8 cellular contexts compared by ENCODE assay signal in the genomic region with DNA sequence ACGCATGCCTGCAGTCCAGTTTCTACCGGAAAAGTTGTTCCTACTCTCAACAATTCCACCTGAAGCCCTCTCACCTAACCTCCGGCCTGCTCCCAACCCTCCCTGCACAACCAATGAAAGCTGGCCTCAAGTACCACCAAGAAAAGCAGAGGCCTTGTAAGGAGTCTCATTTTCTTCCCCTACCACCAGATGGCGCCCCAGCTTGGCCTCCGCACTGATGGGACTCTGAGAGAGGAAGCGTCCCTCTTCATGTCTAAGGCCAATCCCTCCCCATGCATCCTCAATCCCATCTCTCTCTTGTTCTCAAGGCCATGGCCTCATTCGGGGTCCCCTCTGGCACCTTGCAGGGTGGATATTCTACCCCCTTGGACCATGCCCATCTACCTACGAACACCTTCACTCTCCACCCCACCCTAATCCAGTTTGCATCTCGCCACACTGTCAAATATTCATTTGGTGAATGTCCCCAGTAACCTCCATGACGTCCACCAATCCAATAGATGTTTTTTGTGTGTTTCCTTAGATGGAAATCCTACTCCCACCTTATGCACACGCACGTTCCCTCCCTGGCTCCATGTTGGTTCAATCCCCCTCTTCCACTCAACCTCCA.
DNase-seq lines count a peak whose midpoint lies in the region; ATAC-seq and TF ChIP-seq lines count a peak whose summit lies in the region.

No MANE protein-coding gene starts in this region.

- peaks cover 6% of the 10 kb centered on the region for H3K27me3 Mint-ChIP-seq in activated CD4-positive, alpha-beta memory T cell treated with anti-CD3 and anti-CD28 coated beads for 36 hours

- no peaks in the 10 kb centered on the region for H3K9me3 Mint-ChIP-seq in activated CD4-positive, alpha-beta memory T cell treated with anti-CD3 and anti-CD28 coated beads for 36 hours

- H3K27ac ChIP-seq in neural cell (ENCODE audit: low read length) (no peak overlapping the region), suprapubic skin (no peak overlapping the region)

- POLR2A ChIA-PET in activated CD4-positive, alpha-beta memory T cell treated with anti-CD3 and anti-CD28 coated beads for 36 hours (lab: Charles Lee), result no interaction called here

- H3K27me3 ChIP-seq in neural cell (ENCODE audit: insufficient read depth, low read depth, low read length), result no peaks in the 10 kb centered on the region
- peaks cover 5% of the 10 kb centered on the region for H3K27me3 ChIP-seq in suprapubic skin

- H3F3A ChIP-seq in neural cell (ENCODE audit: insufficient read depth, low read length, poor library complexity, severe bottlenecking), result no peaks in the 10 kb centered on the region

- H2AFZ ChIP-seq in neural cell (ENCODE audit: low read depth, low read length), result no peak overlapping the region

- WGBS in suprapubic skin, result 65% methylated on average over 12 of the region's 12 CpGs

- no peaks in the 10 kb centered on the region for H3K9me2 ChIP-seq in neural cell (ENCODE audit: insufficient read depth, low read length)

- CTCF ChIA-PET in activated CD4-positive, alpha-beta memory T cell treated with anti-CD3 and anti-CD28 coated beads for 36 hours (lab: Charles Lee), result interaction anchor here (0.5 to 1.7 kb wide), 12 partner anchors 9 to 1440 kb away, joined by 3 to 9 read pairs (median 4); no protein-coding TSS in a partner anchor

- H3K9me3 ChIP-seq in neural cell (ENCODE audit: low read length) (no peaks in the 10 kb centered on the region), suprapubic skin (no peaks in the 10 kb centered on the region)

- TF ChIP-seq RAD21 in neural cell (conservative IDR thresholded peaks at IDR 0.05), result peak; percentile 22

- H3K36me3 ChIP-seq in neural cell (ENCODE audit: insufficient read depth, low read length), result no peaks in the 10 kb centered on the region
- no peaks in the 10 kb centered on the region for H3K36me3 ChIP-seq in suprapubic skin

- H4K20me1 ChIP-seq in neural cell (ENCODE audit: insufficient read depth), result no peaks in the 10 kb centered on the region

- H3K4me1 Mint-ChIP-seq in activated CD4-positive, alpha-beta memory T cell treated with anti-CD3 and anti-CD28 coated beads for 36 hours (ENCODE audit: low read depth), result no peaks in the 10 kb centered on the region

- no peaks in the 10 kb centered on the region for H3K36me3 Mint-ChIP-seq in activated CD4-positive, alpha-beta memory T cell treated with anti-CD3 and anti-CD28 coated beads for 36 hours

- no peak overlapping the region for H3K27ac Mint-ChIP-seq in activated CD4-positive, alpha-beta memory T cell treated with anti-CD3 and anti-CD28 coated beads for 36 hours

- H3K4me3 Mint-ChIP-seq in activated CD4-positive, alpha-beta memory T cell treated with anti-CD3 and anti-CD28 coated beads for 36 hours, result no peak overlapping the region

- TF ChIP-seq CTCF in GM12874 (IDR thresholded peaks at IDR 0.05; ENCODE audit: insufficient read depth, low read depth, low read length), result peak; percentile 46; the same call in 1 of the 2 replicates
- TF ChIP-seq CTCF in epithelial cell of esophagus (IDR thresholded peaks at IDR 0.05; ENCODE audit: insufficient read depth, low read depth, low read length, missing control alignments), result peak; percentile 29
- no peak for TF ChIP-seq CTCF in neural cell (IDR thresholded peaks at IDR 0.05; ENCODE audit: poor library complexity, severe bottlenecking)
- peak; percentile 5 to 64 for TF ChIP-seq CTCF in suprapubic skin (IDR thresholded peaks at IDR 0.05)

- H3K4me3 ChIP-seq in epithelial cell of esophagus (ENCODE audit: low read length) (no peak overlapping the region), neural cell (ENCODE audit: low read length) (no peak overlapping the region), suprapubic skin (no peak overlapping the region)

- peaks cover 7% of the 10 kb centered on the region for H3K4me1 ChIP-seq in suprapubic skin

- no peak for TF ChIP-seq EP300 in neural cell (conservative IDR thresholded peaks at IDR 0.05; ENCODE audit: poor library complexity, severe bottlenecking)
- TF ChIP-seq EP300 in suprapubic skin (IDR thresholded peaks at IDR 0.05), result no peak

- no peak for ATAC-seq in GM21737 (IDR thresholded peaks at IDR 0.05; ENCODE audit: unreplicated experiment)

- no peak overlapping the region for H3K4me2 ChIP-seq in neural cell (ENCODE audit: low read length)

- H3K79me2 ChIP-seq in neural cell (replicated peaks; ENCODE audit: insufficient read depth, low read length), result no peaks in the 10 kb centered on the region

- intact Hi-C loops in activated CD4-positive, alpha-beta memory T cell treated with anti-CD3 and anti-CD28 coated beads for 36 hours (cut with micrococcal nuclease), result loop anchor here (2.0 kb wide), 2 partner anchors 572 to 1440 kb away; no protein-coding TSS in a partner anchor

- DNase-seq in NCI-H2107 (lab: John Stamatoyannopoulos, UW), result peak; percentile 18
- DNase-seq in activated CD4-positive, alpha-beta memory T cell treated with anti-CD3 and anti-CD28 coated beads for 36 hours, result peak; percentile 73
- peak; percentile 23 for DNase-seq in epithelial cell of esophagus (ENCODE audit: low read depth)
- peak in 1 of 2 donors; percentile 77 for DNase-seq in suprapubic skin (ENCODE audit: low spot score in 2 of 2)
- DNase-seq in 8988T, result no peak

- no peak overlapping the region for H3K9ac ChIP-seq in neural cell (ENCODE audit: low read length)

- TF ChIP-seq POLR2A in suprapubic skin (IDR thresholded peaks at IDR 0.05), result no peak

TF ChIP-seq in neural cell, 6 proteins besides CTCF, POLR2A, EP300 and RAD21:
- no peak for TF ChIP-seq POLR2AphosphoS5 (IDR thresholded peaks at IDR 0.05)
- TF ChIP-seq MXI1 (conservative IDR thresholded peaks at IDR 0.05; ENCODE audit: poor library complexity, severe bottlenecking), result no peak
- no peak for TF ChIP-seq TAF1 (IDR thresholded peaks at IDR 0.05; ENCODE audit: low read depth)
- TF ChIP-seq, protein P1, sequence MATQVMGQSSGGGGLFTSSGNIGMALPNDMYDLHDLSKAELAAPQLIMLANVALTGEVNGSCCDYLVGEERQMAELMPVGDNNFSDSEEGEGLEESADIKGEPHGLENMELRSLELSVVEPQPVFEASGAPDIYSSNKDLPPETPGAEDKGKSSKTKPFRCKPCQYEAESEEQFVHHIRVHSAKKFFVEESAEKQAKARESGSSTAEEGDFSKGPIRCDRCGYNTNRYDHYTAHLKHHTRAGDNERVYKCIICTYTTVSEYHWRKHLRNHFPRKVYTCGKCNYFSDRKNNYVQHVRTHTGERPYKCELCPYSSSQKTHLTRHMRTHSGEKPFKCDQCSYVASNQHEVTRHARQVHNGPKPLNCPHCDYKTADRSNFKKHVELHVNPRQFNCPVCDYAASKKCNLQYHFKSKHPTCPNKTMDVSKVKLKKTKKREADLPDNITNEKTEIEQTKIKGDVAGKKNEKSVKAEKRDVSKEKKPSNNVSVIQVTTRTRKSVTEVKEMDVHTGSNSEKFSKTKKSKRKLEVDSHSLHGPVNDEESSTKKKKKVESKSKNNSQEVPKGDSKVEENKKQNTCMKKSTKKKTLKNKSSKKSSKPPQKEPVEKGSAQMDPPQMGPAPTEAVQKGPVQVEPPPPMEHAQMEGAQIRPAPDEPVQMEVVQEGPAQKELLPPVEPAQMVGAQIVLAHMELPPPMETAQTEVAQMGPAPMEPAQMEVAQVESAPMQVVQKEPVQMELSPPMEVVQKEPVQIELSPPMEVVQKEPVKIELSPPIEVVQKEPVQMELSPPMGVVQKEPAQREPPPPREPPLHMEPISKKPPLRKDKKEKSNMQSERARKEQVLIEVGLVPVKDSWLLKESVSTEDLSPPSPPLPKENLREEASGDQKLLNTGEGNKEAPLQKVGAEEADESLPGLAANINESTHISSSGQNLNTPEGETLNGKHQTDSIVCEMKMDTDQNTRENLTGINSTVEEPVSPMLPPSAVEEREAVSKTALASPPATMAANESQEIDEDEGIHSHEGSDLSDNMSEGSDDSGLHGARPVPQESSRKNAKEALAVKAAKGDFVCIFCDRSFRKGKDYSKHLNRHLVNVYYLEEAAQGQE (IDR thresholded peaks at IDR 0.05; ENCODE audit: borderline replicate concordance), result no peak
- TF ChIP-seq SMC3 (conservative IDR thresholded peaks at IDR 0.05; ENCODE audit: poor library complexity), result no peak
- no peak for TF ChIP-seq EZH2 (IDR thresholded peaks at IDR 0.05; ENCODE audit: borderline replicate concordance, insufficient read depth, low read length, poor library complexity, severe bottlenecking)
